In genomic region chr19:2123682-2124387, GRCh38 we compare ENCODE assay signal across 10 cellular contexts. TPM values are rescaled to one million over a fixed set of nuclear protein-coding genes. Genes with fewer than 3 reads are reported as not detected.
DNase-seq lines count a peak whose midpoint lies in the region; ATAC-seq, FAIRE-seq and TF ChIP-seq lines count a peak whose summit lies in the region.
"Had no signal": no experiment of that assay in that cellular context is flagged by ENCODE, and none has a peak within 500 bp of the region (broad histone marks: within the 10 kb centered on the region; RNA-seq: fewer than 3 reads in every experiment).

No MANE protein-coding gene starts in this region.

- H4K91ac ChIP-seq in H9 (ENCODE audit: insufficient read length, low read depth, low read length), result no peak overlapping the region

- H3K9me3 ChIP-seq in H9 (ENCODE audit: control insufficient read depth, low read depth, low read length) (no peaks in the 10 kb centered on the region), HepG2 (ENCODE audit: low read length) (no peaks in the 10 kb centered on the region)

- no peak overlapping the region for H3K9ac ChIP-seq in H9 (ENCODE audit: extremely low read depth, insufficient read length, low read length)
- no peak overlapping the region for H3K9ac ChIP-seq in HepG2 (ENCODE audit: insufficient read depth, low read depth, low read length)

- H3T11ph ChIP-seq in H9 (ENCODE audit: low read length), result no peak overlapping the region

- H3K14ac ChIP-seq in H9 (ENCODE audit: insufficient read depth, low read length), result no peak overlapping the region

- no peak overlapping the region for H3K4me2 ChIP-seq in H9 (ENCODE audit: insufficient read depth, insufficient read length, low read length)
- H3K4me2 ChIP-seq in HepG2 (ENCODE audit: low read depth, low read length), result no peak overlapping the region

- no peak for TF ChIP-seq CTCF in H9 (conservative IDR thresholded peaks at IDR 0.05)
- TF ChIP-seq CTCF in HepG2 (CRISPR knock-in tag; IDR thresholded peaks at IDR 0.05), result no peak

- H3K56ac ChIP-seq in H9 (ENCODE audit: insufficient read length, low read depth, low read length), result no peak overlapping the region

- in situ Hi-C loops in HepG2 (cut with HindIII; ENCODE audit: extremely low pct_ligation_motif_present, low pct_unique_long_range_greater_than_20kb), result no loop called here

- no peak overlapping the region for H3K4ac ChIP-seq in H9 (ENCODE audit: low read depth, low read length)

- H3K36me3 ChIP-seq in HepG2 (replicated peaks in 1 of 2; ENCODE audit: control insufficient read depth in 1 of 2, insufficient read depth in 2 of 2, low read length in 2 of 2), result peaks cover 27 to 66% of the 10 kb centered on the region in 2 experiments

- no peaks in the 10 kb centered on the region for H3K79me2 ChIP-seq in H9 (ENCODE audit: insufficient read depth, low read length)
- no peaks in the 10 kb centered on the region for H3K79me2 ChIP-seq in HepG2 (ENCODE audit: insufficient read depth, low read length)

- no CpG with 5 or more reads among the region's 25 CpGs for WGBS in H9 (ENCODE audit: extremely low coverage, insufficient read length, low lambda C conversion rate)
- WGBS in HepG2 (ENCODE audit: low lambda C conversion rate), result 95% methylated on average over 12 of the region's 25 CpGs

- POLR2A ChIA-PET in activated CD4-positive, alpha-beta memory T cell treated with anti-CD3 and anti-CD28 coated beads for 36 hours (lab: Charles Lee), result interaction anchor here (0.7 kb wide), 1 partner anchor 36 kb away, joined by 3 read pairs; no protein-coding TSS in a partner anchor
- POLR2A ChIA-PET in HepG2 (lab: Yijun Ruan, JAX), result no interaction called here

- H4K8ac ChIP-seq in H9 (replicated peaks; ENCODE audit: insufficient read length, low read depth, low read length), result no peak overlapping the region

- H3K18ac ChIP-seq in H9 (ENCODE audit: insufficient read length, low read depth, low read length), result no peak overlapping the region

- BruUV-seq in HepG2 (replicated peaks; lab: Mats Ljungman, UMichigan), result no TSS peak

- no peak overlapping the region for H2AK5ac ChIP-seq in H9 (ENCODE audit: insufficient read length, low read length)

- no peak for TF ChIP-seq EP300 in HepG2 (IDR thresholded peaks at IDR 0.05; ENCODE audit: low read depth in 2 of 2, low read length in 2 of 2)
- no peak for TF ChIP-seq EP300 in HepG2 (CRISPR knock-in tag; IDR thresholded peaks at IDR 0.05; ENCODE audit: borderline replicate concordance)

- H3K27me3 Mint-ChIP-seq in H9 (ENCODE audit: low read depth), result no peaks in the 10 kb centered on the region
- no peaks in the 10 kb centered on the region for H3K27me3 Mint-ChIP-seq in activated CD4-positive, alpha-beta memory T cell treated with anti-CD3 and anti-CD28 coated beads for 36 hours

- H2BK120ac ChIP-seq in H9 (ENCODE audit: low read depth, low read length, poor library complexity, severe bottlenecking), result no peak overlapping the region

- CTCF ChIA-PET in activated CD4-positive, alpha-beta memory T cell treated with anti-CD3 and anti-CD28 coated beads for 36 hours (lab: Charles Lee), result interaction anchor here (0.6 kb wide), 1 partner anchor 53 kb away, joined by 3 read pairs; no protein-coding TSS in a partner anchor
- CTCF ChIA-PET in HepG2 (lab: Yijun Ruan, JAX; ENCODE audit: low intra/inter-chr PET ratio, low total read pairs), result no interaction called here

- H3K79me1 ChIP-seq in H9 (ENCODE audit: insufficient read depth, low read depth, low read length, poor library complexity, severe bottlenecking), result no peaks in the 10 kb centered on the region

- H3K4me3 ChIP-seq in HepG2 (replicated peaks in 1 of 3; ENCODE audit: insufficient read depth in 1 of 3, low read depth in 2 of 3, low read length in 3 of 3), result no peak overlapping the region

- no peak overlapping the region for H2BK12ac ChIP-seq in H9 (ENCODE audit: insufficient read length, low read depth, low read length)

- H3K23me2 ChIP-seq in H9 (ENCODE audit: insufficient read length, low read depth, low read length, poor library complexity, severe bottlenecking), result no peaks in the 10 kb centered on the region

- no peak for FAIRE-seq in HepG2 (lab: Jason Lieb, UNC)

- ATAC-seq in HepG2, result no peak
- ATAC-seq: activated naive CD4-positive, alpha-beta T cell treated with anti-CD3 and anti-CD28 coated beads, Interleukin-2, amount 50 U/mL, for 72 hours; CD8-positive, alpha-beta T cell had no signal

- H3K36me3 Mint-ChIP-seq in H9 (ENCODE audit: insufficient read depth in 1 of 3, low read depth in 3 of 3), result peaks cover 35 to 80% (median 67%) of the 10 kb centered on the region in 3 experiments; a peak in 6 of 7 replicates
- H3K36me3 Mint-ChIP-seq in activated CD4-positive, alpha-beta memory T cell treated with anti-CD3 and anti-CD28 coated beads for 36 hours, result peaks cover 26% of the 10 kb centered on the region

- no peak overlapping the region for H4K5ac ChIP-seq in H9 (ENCODE audit: insufficient read length, low read depth, low read length)

- H4K20me1 ChIP-seq in H9 (ENCODE audit: control insufficient read depth, insufficient read depth, insufficient read length), result no peaks in the 10 kb centered on the region
- H4K20me1 ChIP-seq in HepG2 (ENCODE audit: insufficient read depth, low read length), result no peaks in the 10 kb centered on the region

- H3K4me1 ChIP-seq in H9 (ENCODE audit: insufficient read depth, low read length) (no peaks in the 10 kb centered on the region), HepG2 (ENCODE audit: insufficient read depth, low read length) (no peaks in the 10 kb centered on the region)

- H3K4me3 Mint-ChIP-seq in H9, result no peak overlapping the region
- H3K4me3 Mint-ChIP-seq in activated CD4-positive, alpha-beta memory T cell treated with anti-CD3 and anti-CD28 coated beads for 36 hours, result no peak overlapping the region
- H3K4me3 Mint-ChIP-seq: CD8-positive, alpha-beta T cell had no signal

- intact Hi-C loops in activated CD4-positive, alpha-beta memory T cell treated with anti-CD3 and anti-CD28 coated beads for 36 hours (cut with micrococcal nuclease), result no loop called here
- intact Hi-C loops in HepG2 (cut with micrococcal nuclease; ENCODE audit: unreplicated experiment), result no loop called here

- H3K27me3 ChIP-seq in H9 (ENCODE audit: insufficient read depth, low read length), result no peaks in the 10 kb centered on the region
- H3K27me3 ChIP-seq in HepG2 (ENCODE audit: control insufficient read depth in 1 of 2, insufficient read depth in 2 of 2, low read length in 2 of 2), result no peaks in the 10 kb centered on the region

- no peaks in the 10 kb centered on the region for H3K4me1 Mint-ChIP-seq in H9
- H3K4me1 Mint-ChIP-seq in activated CD4-positive, alpha-beta memory T cell treated with anti-CD3 and anti-CD28 coated beads for 36 hours (ENCODE audit: low read depth), result no peaks in the 10 kb centered on the region

- H2AFZ ChIP-seq in H9 (ENCODE audit: low read length) (no peak overlapping the region), HepG2 (ENCODE audit: low read length) (no peak overlapping the region)

- no peak overlapping the region for H3K27ac ChIP-seq in H9 (ENCODE audit: insufficient read length, low read depth, low read length)
- no peak overlapping the region for H3K27ac ChIP-seq in HepG2 (ENCODE audit: extremely low read length, insufficient read depth, low read length)

- H3K9me3 Mint-ChIP-seq in H9, result no peaks in the 10 kb centered on the region
- no peaks in the 10 kb centered on the region for H3K9me3 Mint-ChIP-seq in activated CD4-positive, alpha-beta memory T cell treated with anti-CD3 and anti-CD28 coated beads for 36 hours
- H3K9me3 Mint-ChIP-seq: activated naive CD4-positive, alpha-beta T cell treated with anti-CD3 and anti-CD28 coated beads, Interleukin-2, amount 50 U/mL, for 72 hours; CD8-positive, alpha-beta T cell had no signal

- no peak for TF ChIP-seq RAD21 in HepG2 (CRISPR knock-in tag; IDR thresholded peaks at IDR 0.05)

- DNase-seq in H9 (peak; percentile 70), HepG2 (ENCODE audit: low spot score) (no peak), midbrain (lab: John Stamatoyannopoulos, UW) (no peak), NCI-H226 (no peak), NCI-H510A (lab: John Stamatoyannopoulos, UW) (no peak)
- peak; percentile 23 for DNase-seq in activated CD4-positive, alpha-beta memory T cell treated with anti-CD3 and anti-CD28 coated beads for 36 hours
- DNase-seq: MM.1S, NCI-H524 had no signal

- H2BK5ac ChIP-seq in H9 (ENCODE audit: insufficient read length, low read length), result no peak overlapping the region

- TF ChIP-seq POLR2A in HepG2 (IDR thresholded peaks at IDR 0.05; ENCODE audit: insufficient read depth in 1 of 2, low read depth in 2 of 2, low read length in 2 of 2), result no peak

- H2BK15ac ChIP-seq in H9 (ENCODE audit: low read depth, low read length), result no peak overlapping the region

- H3K27ac Mint-ChIP-seq in H9, result no peak overlapping the region
- H3K27ac Mint-ChIP-seq in activated CD4-positive, alpha-beta memory T cell treated with anti-CD3 and anti-CD28 coated beads for 36 hours, result no peak overlapping the region
- H3K27ac Mint-ChIP-seq: activated naive CD4-positive, alpha-beta T cell treated with anti-CD3 and anti-CD28 coated beads, Interleukin-2, amount 50 U/mL, for 72 hours; CD8-positive, alpha-beta T cell had no signal

- no peak overlapping the region for H3K23ac ChIP-seq in H9 (ENCODE audit: insufficient read length, low read depth, low read length)

- no peak overlapping the region for H2BK20ac ChIP-seq in H9 (ENCODE audit: low read depth, low read length, poor library complexity, severe bottlenecking)

RNA-seq across cellular contexts. Expression of gene IZUMO4, which starts 27.1 kb away (rescaled TPM):
- total RNA-seq in H9 (2021) (2.1 and 3.0 TPM in 2 replicates), HepG2 (2016; rRNA removed; fragmentation: Illumina TruSeq; extraction: Trizol) (0.24 and 0.77 TPM in 2 replicates)
- total RNA-seq in activated CD4-positive, alpha-beta memory T cell treated with anti-CD3 and anti-CD28 coated beads for 36 hours, result 10 to 100 TPM; 14.2 to 16.4 TPM
- total RNA-seq in HepG2 (2016; cell fraction: cytosol; rRNA removed; fragmentation: Illumina TruSeq; extraction: Trizol; ENCODE audit: low read depth), result 0.79 and 0.91 TPM in 2 replicates
- 0.34 and 1.5 TPM in 2 replicates for total RNA-seq in HepG2 (2016; cell fraction: insoluble cytoplasmic fraction; rRNA removed; fragmentation: Illumina TruSeq; extraction: Trizol)
- total RNA-seq in HepG2 (2016; cell fraction: membrane; rRNA removed; fragmentation: Illumina TruSeq; extraction: Trizol), result 0.83 and 1.5 TPM in 2 replicates
- total RNA-seq in HepG2 (2016; cell fraction: nucleus; rRNA removed; fragmentation: Illumina TruSeq; extraction: Trizol), result 1.1 and 2.5 TPM in 2 replicates
- 3.9 and 4.1 TPM in 2 replicates for polyA plus RNA-seq in HepG2 (2011; rRNA removed)
- polyA plus RNA-seq in HepG2 (2011; cell fraction: cytosol; rRNA removed), result 0.55 and 0.75 TPM in 2 replicates
- 66.6 and 91.0 TPM in 2 replicates for polyA plus RNA-seq in HepG2 (2011; cell fraction: nucleus; rRNA removed)
- polyA plus RNA-seq in HepG2 (2012), result 1.7 and 4.4 TPM in 2 replicates
- polyA plus RNA-seq in HepG2 (2016; cell fraction: cytosol; fragmentation: Illumina TruSeq; extraction: Trizol; ENCODE audit: low read depth), result 0.57 and 1.2 TPM in 2 replicates
- 0.45 and 0.53 TPM in 2 replicates for polyA plus RNA-seq in HepG2 (2016; cell fraction: insoluble cytoplasmic fraction; fragmentation: Illumina TruSeq; extraction: Trizol; ENCODE audit: low read depth)
- polyA plus RNA-seq in HepG2 (2016; cell fraction: membrane; fragmentation: Illumina TruSeq; extraction: Trizol; ENCODE audit: low read depth), result 0.94 TPM in 2 replicates
- 4.3 and 6.3 TPM in 2 replicates for polyA plus RNA-seq in HepG2 (2016; cell fraction: nucleus; fragmentation: Illumina TruSeq; extraction: Trizol; ENCODE audit: insufficient read depth, low read depth)
- polyA minus RNA-seq in HepG2 (2011; rRNA and poly(A)+ RNA removed; ENCODE audit: low replicate concordance), result 0.54 and 2.7 TPM in 2 replicates
- polyA minus RNA-seq in HepG2 (2011; cell fraction: cytosol; rRNA and poly(A)+ RNA removed), result not detected in 2 replicates
- 1.9 and 4.2 TPM in 2 replicates for polyA minus RNA-seq in HepG2 (2011; cell fraction: nucleus; rRNA and poly(A)+ RNA removed)

RNA-seq across cellular contexts. Expression of gene AP3D1, which starts 27.5 kb away (rescaled TPM):
- 142 and 147 TPM in 2 replicates for total RNA-seq in H9 (2021)
- total RNA-seq in activated CD4-positive, alpha-beta memory T cell treated with anti-CD3 and anti-CD28 coated beads for 36 hours, result 10 to 100 TPM; 84.6 to 89.1 TPM
- total RNA-seq in HepG2 (2016; rRNA removed; fragmentation: Illumina TruSeq; extraction: Trizol), result 73.5 and 82.6 TPM in 2 replicates
- total RNA-seq in HepG2 (2016; cell fraction: cytosol; rRNA removed; fragmentation: Illumina TruSeq; extraction: Trizol; ENCODE audit: low read depth), result 30.1 and 33.5 TPM in 2 replicates
- total RNA-seq in HepG2 (2016; cell fraction: insoluble cytoplasmic fraction; rRNA removed; fragmentation: Illumina TruSeq; extraction: Trizol), result 55.4 and 84.4 TPM in 2 replicates
- total RNA-seq in HepG2 (2016; cell fraction: membrane; rRNA removed; fragmentation: Illumina TruSeq; extraction: Trizol), result 61.4 and 65.9 TPM in 2 replicates
- 44.7 and 54.3 TPM in 2 replicates for total RNA-seq in HepG2 (2016; cell fraction: nucleus; rRNA removed; fragmentation: Illumina TruSeq; extraction: Trizol)
- 68.0 and 78.6 TPM in 2 replicates for polyA plus RNA-seq in HepG2 (2011; rRNA removed)
- polyA plus RNA-seq in HepG2 (2011; cell fraction: cytosol; rRNA removed), result 50.1 and 66.2 TPM in 2 replicates
- 236 and 270 TPM in 2 replicates for polyA plus RNA-seq in HepG2 (2011; cell fraction: nucleus; rRNA removed)
- 61.5 and 82.7 TPM in 2 replicates for polyA plus RNA-seq in HepG2 (2012)
- 11.6 and 13.9 TPM in 2 replicates for polyA plus RNA-seq in HepG2 (2016; cell fraction: cytosol; fragmentation: Illumina TruSeq; extraction: Trizol; ENCODE audit: low read depth)
- 71.2 and 87.4 TPM in 2 replicates for polyA plus RNA-seq in HepG2 (2016; cell fraction: insoluble cytoplasmic fraction; fragmentation: Illumina TruSeq; extraction: Trizol; ENCODE audit: low read depth)
- polyA plus RNA-seq in HepG2 (2016; cell fraction: membrane; fragmentation: Illumina TruSeq; extraction: Trizol; ENCODE audit: low read depth), result 38.5 and 41.5 TPM in 2 replicates
- polyA plus RNA-seq in HepG2 (2016; cell fraction: nucleus; fragmentation: Illumina TruSeq; extraction: Trizol; ENCODE audit: insufficient read depth, low read depth), result 139 and 143 TPM in 2 replicates
- 72.3 and 142 TPM in 2 replicates for polyA minus RNA-seq in HepG2 (2011; rRNA and poly(A)+ RNA removed; ENCODE audit: low replicate concordance)
- polyA minus RNA-seq in HepG2 (2011; cell fraction: cytosol; rRNA and poly(A)+ RNA removed), result 54.0 and 70.6 TPM in 2 replicates
- 44.3 and 51.8 TPM in 2 replicates for polyA minus RNA-seq in HepG2 (2011; cell fraction: nucleus; rRNA and poly(A)+ RNA removed)

RNA-seq across cellular contexts. Expression of gene MOB3A, which starts 27.7 kb away (rescaled TPM):
- total RNA-seq in H9 (2021) (11.5 and 13.3 TPM in 2 replicates), HepG2 (2016; rRNA removed; fragmentation: Illumina TruSeq; extraction: Trizol) (3.5 and 4.3 TPM in 2 replicates)
- 100 to 1,000 TPM; 117 to 122 TPM for total RNA-seq in activated CD4-positive, alpha-beta memory T cell treated with anti-CD3 and anti-CD28 coated beads for 36 hours
- 2.2 and 2.7 TPM in 2 replicates for total RNA-seq in HepG2 (2016; cell fraction: cytosol; rRNA removed; fragmentation: Illumina TruSeq; extraction: Trizol; ENCODE audit: low read depth)
- 3.5 and 4.0 TPM in 2 replicates for total RNA-seq in HepG2 (2016; cell fraction: insoluble cytoplasmic fraction; rRNA removed; fragmentation: Illumina TruSeq; extraction: Trizol)
- 2.7 and 3.2 TPM in 2 replicates for total RNA-seq in HepG2 (2016; cell fraction: membrane; rRNA removed; fragmentation: Illumina TruSeq; extraction: Trizol)
- total RNA-seq in HepG2 (2016; cell fraction: nucleus; rRNA removed; fragmentation: Illumina TruSeq; extraction: Trizol), result 2.4 and 2.5 TPM in 2 replicates
- polyA plus RNA-seq in HepG2 (2011; rRNA removed), result 17.8 and 20.3 TPM in 2 replicates
- polyA plus RNA-seq in HepG2 (2011; cell fraction: cytosol; rRNA removed), result 13.9 and 16.9 TPM in 2 replicates
- polyA plus RNA-seq in HepG2 (2011; cell fraction: nucleus; rRNA removed), result 10.8 and 12.6 TPM in 2 replicates
- 6.2 and 6.8 TPM in 2 replicates for polyA plus RNA-seq in HepG2 (2012)
- 0.97 and 1.0 TPM in 2 replicates for polyA plus RNA-seq in HepG2 (2016; cell fraction: cytosol; fragmentation: Illumina TruSeq; extraction: Trizol; ENCODE audit: low read depth)
- 6.2 and 7.9 TPM in 2 replicates for polyA plus RNA-seq in HepG2 (2016; cell fraction: insoluble cytoplasmic fraction; fragmentation: Illumina TruSeq; extraction: Trizol; ENCODE audit: low read depth)
- 2.8 TPM in 2 replicates for polyA plus RNA-seq in HepG2 (2016; cell fraction: membrane; fragmentation: Illumina TruSeq; extraction: Trizol; ENCODE audit: low read depth)
- polyA plus RNA-seq in HepG2 (2016; cell fraction: nucleus; fragmentation: Illumina TruSeq; extraction: Trizol; ENCODE audit: insufficient read depth, low read depth), result 6.6 and 6.8 TPM in 2 replicates
- 23.6 and 71.5 TPM in 2 replicates for polyA minus RNA-seq in HepG2 (2011; rRNA and poly(A)+ RNA removed; ENCODE audit: low replicate concordance)
- polyA minus RNA-seq in HepG2 (2011; cell fraction: cytosol; rRNA and poly(A)+ RNA removed), result 19.3 and 25.0 TPM in 2 replicates
- 5.3 and 6.0 TPM in 2 replicates for polyA minus RNA-seq in HepG2 (2011; cell fraction: nucleus; rRNA and poly(A)+ RNA removed)

RNA-seq across cellular contexts. Expression of gene DOT1L, which starts 39.9 kb away (rescaled TPM):
- total RNA-seq in H9 (2021), result 78.5 and 81.6 TPM in 2 replicates
- total RNA-seq in activated CD4-positive, alpha-beta memory T cell treated with anti-CD3 and anti-CD28 coated beads for 36 hours, result 10 to 100 TPM; 50.2 to 53.7 TPM
- 7.5 and 9.7 TPM in 2 replicates for total RNA-seq in HepG2 (2016; rRNA removed; fragmentation: Illumina TruSeq; extraction: Trizol)
- total RNA-seq in HepG2 (2016; cell fraction: cytosol; rRNA removed; fragmentation: Illumina TruSeq; extraction: Trizol; ENCODE audit: low read depth), result 20.6 and 20.7 TPM in 2 replicates
- 6.4 and 8.2 TPM in 2 replicates for total RNA-seq in HepG2 (2016; cell fraction: insoluble cytoplasmic fraction; rRNA removed; fragmentation: Illumina TruSeq; extraction: Trizol)
- 12.0 and 15.8 TPM in 2 replicates for total RNA-seq in HepG2 (2016; cell fraction: membrane; rRNA removed; fragmentation: Illumina TruSeq; extraction: Trizol)
- total RNA-seq in HepG2 (2016; cell fraction: nucleus; rRNA removed; fragmentation: Illumina TruSeq; extraction: Trizol), result 12.3 and 14.9 TPM in 2 replicates
- 14.6 and 17.9 TPM in 2 replicates for polyA plus RNA-seq in HepG2 (2011; rRNA removed)
- 6.1 and 9.5 TPM in 2 replicates for polyA plus RNA-seq in HepG2 (2011; cell fraction: cytosol; rRNA removed)
- polyA plus RNA-seq in HepG2 (2011; cell fraction: nucleus; rRNA removed), result 138 and 210 TPM in 2 replicates
- polyA plus RNA-seq in HepG2 (2012), result 22.3 and 23.3 TPM in 2 replicates
- polyA plus RNA-seq in HepG2 (2016; cell fraction: cytosol; fragmentation: Illumina TruSeq; extraction: Trizol; ENCODE audit: low read depth), result 2.5 and 3.3 TPM in 2 replicates
- polyA plus RNA-seq in HepG2 (2016; cell fraction: insoluble cytoplasmic fraction; fragmentation: Illumina TruSeq; extraction: Trizol; ENCODE audit: low read depth), result 10.5 and 15.3 TPM in 2 replicates
- 7.1 TPM in 2 replicates for polyA plus RNA-seq in HepG2 (2016; cell fraction: membrane; fragmentation: Illumina TruSeq; extraction: Trizol; ENCODE audit: low read depth)
- polyA plus RNA-seq in HepG2 (2016; cell fraction: nucleus; fragmentation: Illumina TruSeq; extraction: Trizol; ENCODE audit: insufficient read depth, low read depth), result 76.0 and 84.3 TPM in 2 replicates
- polyA minus RNA-seq in HepG2 (2011; rRNA and poly(A)+ RNA removed; ENCODE audit: low replicate concordance), result 36.8 and 45.6 TPM in 2 replicates
- polyA minus RNA-seq in HepG2 (2011; cell fraction: cytosol; rRNA and poly(A)+ RNA removed), result 21.6 and 26.0 TPM in 2 replicates
- 30.1 and 31.9 TPM in 2 replicates for polyA minus RNA-seq in HepG2 (2011; cell fraction: nucleus; rRNA and poly(A)+ RNA removed)

Comparison
In these comparisons a context has a peak if more than half of its experiments do, and no peak if none do; other contexts are left out.
1. DNase-seq: peak in H9 (single experiment) and activated CD4-positive, alpha-beta memory T cell treated with anti-CD3 and anti-CD28 coated beads for 36 hours (single experiment); none in HepG2 (single experiment), midbrain (single experiment), NCI-H226 (single experiment) and NCI-H510A (single experiment).